In genomic region chr18:30280861-30281470, GRCh38 we compare ENCODE assay signal across 8 cellular contexts.
A peak's percentile ranks its signal among the peaks of the same experiment; 100 is the strongest.
DNase-seq lines count a peak whose midpoint lies in the region; ATAC-seq and TF ChIP-seq lines count a peak whose summit lies in the region.

No MANE protein-coding gene starts in this region.

- H3K9me3 ChIP-seq in OCI-LY1 (ENCODE audit: low read length) (no peaks in the 10 kb centered on the region), trophoblast cell (ENCODE audit: insufficient read depth, low read depth, low read length) (no peaks in the 10 kb centered on the region)

- H3K27me3 ChIP-seq in OCI-LY1 (ENCODE audit: insufficient read depth, low read length): no peaks in the 10 kb centered on the region
- H3K27me3 ChIP-seq in trophoblast cell (ENCODE audit: insufficient read depth, low read length): no peaks in the 10 kb centered on the region

- no peak overlapping the region for H3K9ac ChIP-seq in OCI-LY1 (ENCODE audit: low read length)
- H3K9ac ChIP-seq in trophoblast cell (ENCODE audit: low read length): no peak overlapping the region

- WGBS in trophoblast cell (ENCODE audit: extremely low coverage, insufficient coverage, insufficient read length): no CpG with 5 or more reads among the region's 5 CpGs

- H2BK5ac ChIP-seq in trophoblast cell (ENCODE audit: low read depth, low read length, poor library complexity): no peak overlapping the region

- H3K36me3 ChIP-seq in OCI-LY1 (ENCODE audit: insufficient read depth, low read length) (no peaks in the 10 kb centered on the region), trophoblast cell (ENCODE audit: control insufficient read depth in 1 of 2, insufficient read depth in 2 of 2, low read length in 2 of 2) (no peaks in the 10 kb centered on the region)

- no peaks in the 10 kb centered on the region for H3K79me1 ChIP-seq in trophoblast cell (ENCODE audit: low read length)

- H2AFZ ChIP-seq in OCI-LY1 (ENCODE audit: low read length): no peak overlapping the region
- H2AFZ ChIP-seq in trophoblast cell (ENCODE audit: insufficient read depth, low read length, poor library complexity): no peak overlapping the region

- H2AK5ac ChIP-seq in trophoblast cell (ENCODE audit: low read length): no peak overlapping the region

- H3K79me2 ChIP-seq in OCI-LY1 (ENCODE audit: insufficient read depth, low read length) (no peaks in the 10 kb centered on the region), trophoblast cell (ENCODE audit: control insufficient read depth, insufficient read depth, low read length, poor library complexity) (no peaks in the 10 kb centered on the region)

- no peaks in the 10 kb centered on the region for H3F3A ChIP-seq in OCI-LY1 (ENCODE audit: insufficient read depth, low read length)

- H3K4me3 ChIP-seq in OCI-LY1 (ENCODE audit: low read depth, low read length, poor library complexity, severe bottlenecking): no peak overlapping the region
- no peak overlapping the region for H3K4me3 ChIP-seq in epithelial cell of esophagus (ENCODE audit: low read length)
- no peak overlapping the region for H3K4me3 ChIP-seq in trophoblast cell (ENCODE audit: low read depth, low read length)

- no peak overlapping the region for H4K8ac ChIP-seq in trophoblast cell (ENCODE audit: low read depth, low read length)

- H3K4me2 ChIP-seq in OCI-LY1 (ENCODE audit: low read length): no peak overlapping the region
- no peak overlapping the region for H3K4me2 ChIP-seq in trophoblast cell (ENCODE audit: low read length)

- no peak overlapping the region for H4K12ac ChIP-seq in trophoblast cell (ENCODE audit: low read depth, low read length)

- H3K4ac ChIP-seq in trophoblast cell (ENCODE audit: low read depth, low read length): no peak overlapping the region

- H2BK12ac ChIP-seq in trophoblast cell (ENCODE audit: low read length): no peak overlapping the region

- no peak overlapping the region for H2BK120ac ChIP-seq in trophoblast cell (ENCODE audit: insufficient read depth, low read length, poor library complexity)

- H3K14ac ChIP-seq in trophoblast cell (ENCODE audit: low read length): no peak overlapping the region

- no peak overlapping the region for H3K18ac ChIP-seq in trophoblast cell (ENCODE audit: low read length)

- no peaks in the 10 kb centered on the region for H4K20me1 ChIP-seq in OCI-LY1 (ENCODE audit: insufficient read depth, low read length)

- H3K4me1 ChIP-seq in OCI-LY1 (ENCODE audit: insufficient read depth, low read length, severe bottlenecking) (no peaks in the 10 kb centered on the region), trophoblast cell (ENCODE audit: control insufficient read depth in 1 of 2, insufficient read depth in 2 of 2, low read length in 2 of 2) (no peaks in the 10 kb centered on the region)

- ATAC-seq in HG03469 (IDR thresholded peaks at IDR 0.05; ENCODE audit: unreplicated experiment) (peak; percentile 58), HG02763 (IDR thresholded peaks at IDR 0.05; ENCODE audit: unreplicated experiment) (no peak), GM18520 (IDR thresholded peaks at IDR 0.05; ENCODE audit: unreplicated experiment) (no peak)

- no peak overlapping the region for H3K23ac ChIP-seq in trophoblast cell (ENCODE audit: low read length)

- TF ChIP-seq CTCF in OCI-LY1 (IDR thresholded peaks at IDR 0.05; ENCODE audit: low read length) (peak; percentile 68), epithelial cell of esophagus (IDR thresholded peaks at IDR 0.05; ENCODE audit: insufficient read depth, low read depth, low read length, missing control alignments) (peak; percentile 69)

- peak; percentile 11 for DNase-seq in GM04503 (ENCODE audit: low read depth)
- DNase-seq in epithelial cell of esophagus (ENCODE audit: low read depth): peak; percentile 76
- DNase-seq in trophoblast cell: peak; percentile 33 to 81
- no peak for DNase-seq in activated naive CD4-positive, alpha-beta T cell treated with anti-CD3 and anti-CD28 coated beads, Interleukin-2, amount 50 U/mL, for 16 hours

- H4K91ac ChIP-seq in trophoblast cell (ENCODE audit: low read depth, low read length): no peak overlapping the region

- H3K27ac ChIP-seq in OCI-LY1 (ENCODE audit: low read depth, low read length, poor library complexity, severe bottlenecking) (no peak overlapping the region), trophoblast cell (ENCODE audit: low read depth, low read length) (no peak overlapping the region)

- no peaks in the 10 kb centered on the region for H3K9me2 ChIP-seq in OCI-LY1 (ENCODE audit: low read depth, low read length)
